19 cellular contexts compared by ENCODE assay signal in the genomic region with DNA sequence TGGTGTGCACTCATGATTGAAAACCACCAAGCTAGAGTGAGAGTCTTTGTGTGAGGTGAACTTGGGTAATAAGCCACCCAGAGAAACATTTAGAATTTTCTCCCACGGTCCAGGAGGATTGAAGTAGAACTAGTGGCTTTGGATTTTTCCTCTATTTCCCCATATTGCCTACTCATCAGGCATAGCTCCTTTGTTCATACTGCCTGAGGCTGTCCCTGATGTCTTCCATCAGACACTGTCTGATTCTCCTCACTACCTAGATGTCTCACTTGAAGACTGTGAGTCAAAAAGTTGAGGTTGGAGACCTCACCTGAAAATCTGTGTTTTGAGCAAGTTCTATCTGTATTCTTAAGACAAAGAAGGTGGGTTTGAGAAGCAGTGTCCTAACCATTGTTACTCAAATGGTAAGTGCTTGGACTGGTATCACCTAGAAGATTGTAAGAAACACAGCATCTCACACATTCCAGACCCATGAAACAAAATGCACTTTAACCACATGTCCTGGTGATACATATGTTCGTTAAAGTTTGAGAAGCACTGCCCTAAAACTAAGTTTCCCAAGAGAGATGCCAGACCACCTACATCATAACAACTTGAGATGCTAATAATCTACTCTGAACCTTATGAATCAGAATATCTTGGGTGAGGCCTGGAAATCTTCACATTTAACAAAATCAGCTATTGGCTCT.
A peak's percentile ranks its signal among the peaks of the same experiment; 100 is the strongest.
DNase-seq lines count a peak whose midpoint lies in the region; ATAC-seq and TF ChIP-seq lines count a peak whose summit lies in the region.
"Had no signal": no experiment of that assay in that cellular context is flagged by ENCODE, and none has a peak within 500 bp of the region (broad histone marks: within the 10 kb centered on the region; RNA-seq: fewer than 3 reads in every experiment).

No MANE protein-coding gene starts in this region.

- no peak overlapping the region for H2AK5ac ChIP-seq in H9 (ENCODE audit: insufficient read length, low read length)

- no CpG with 5 or more reads among the region's 2 CpGs for WGBS in H9 (ENCODE audit: extremely low coverage, insufficient read length, low lambda C conversion rate)

- H4K20me1 ChIP-seq in H9 (ENCODE audit: control insufficient read depth, insufficient read depth, insufficient read length), result no peaks in the 10 kb centered on the region

- no peak overlapping the region for H3K9ac ChIP-seq in H9 (ENCODE audit: extremely low read depth, insufficient read length, low read length)

- H3K23me2 ChIP-seq in H9 (ENCODE audit: insufficient read length, low read depth, low read length, poor library complexity, severe bottlenecking), result no peaks in the 10 kb centered on the region

- no peaks in the 10 kb centered on the region for H3K36me3 ChIP-seq in left ventricle myocardium inferior
- H3K36me3 ChIP-seq: gastrocnemius medialis, suprapubic skin had no signal

- no peak overlapping the region for H3K4ac ChIP-seq in H9 (ENCODE audit: low read depth, low read length)

- no peak overlapping the region for H3K14ac ChIP-seq in H9 (ENCODE audit: insufficient read depth, low read length)

- no peaks in the 10 kb centered on the region for H3K27me3 Mint-ChIP-seq in H9 (ENCODE audit: low read depth)
- H3K27me3 Mint-ChIP-seq: CD4-positive, CD25-positive, alpha-beta regulatory T cell; memory B cell; T-helper 17 cell had no signal

- no peak overlapping the region for H3K23ac ChIP-seq in H9 (ENCODE audit: insufficient read length, low read depth, low read length)

- ATAC-seq in HG02981 (IDR thresholded peaks at IDR 0.05; ENCODE audit: unreplicated experiment), result no peak
- no peak for ATAC-seq in HG02678 (IDR thresholded peaks at IDR 0.05; ENCODE audit: unreplicated experiment)
- ATAC-seq: gastrocnemius medialis, HepG2, T-helper 17 cell had no signal

- H4K91ac ChIP-seq in H9 (ENCODE audit: insufficient read length, low read depth, low read length), result no peak overlapping the region

- H3K4me1 ChIP-seq in left ventricle myocardium inferior, result no peaks in the 10 kb centered on the region
- H3K4me1 ChIP-seq in H9 (ENCODE audit: insufficient read depth, low read length), result no peaks in the 10 kb centered on the region
- H3K4me1 ChIP-seq: gastrocnemius medialis, suprapubic skin had no signal

- peaks cover 0 to 2% (median 0%) of the 10 kb centered on the region in 3 experiments; a peak in 1 of 7 replicates for H3K36me3 Mint-ChIP-seq in H9 (ENCODE audit: insufficient read depth in 1 of 3, low read depth in 3 of 3)
- H3K36me3 Mint-ChIP-seq: CD4-positive, CD25-positive, alpha-beta regulatory T cell; memory B cell had no signal

- no peak overlapping the region for H3K18ac ChIP-seq in H9 (ENCODE audit: insufficient read length, low read depth, low read length)

- H2BK5ac ChIP-seq in H9 (ENCODE audit: insufficient read length, low read length), result no peak overlapping the region

- H3K9me3 ChIP-seq in left ventricle myocardium inferior (replicated peaks) (no peaks in the 10 kb centered on the region), H9 (ENCODE audit: control insufficient read depth, low read depth, low read length) (no peaks in the 10 kb centered on the region)
- H3K9me3 ChIP-seq: gastrocnemius medialis, suprapubic skin had no signal

- no peaks in the 10 kb centered on the region for H3K9me3 Mint-ChIP-seq in H9
- H3K9me3 Mint-ChIP-seq: memory B cell, nephron progenitor cell had no signal

- H4K8ac ChIP-seq in H9 (replicated peaks; ENCODE audit: insufficient read length, low read depth, low read length), result no peak overlapping the region

- H3K27ac Mint-ChIP-seq in H9, result no peak overlapping the region
- H3K27ac Mint-ChIP-seq: memory B cell, nephron progenitor cell, T-helper 17 cell had no signal

- H2BK15ac ChIP-seq in H9 (ENCODE audit: low read depth, low read length), result no peak overlapping the region

- no peak overlapping the region for H3K27ac ChIP-seq in left ventricle myocardium inferior (replicated peaks)
- no peak overlapping the region for H3K27ac ChIP-seq in H9 (ENCODE audit: insufficient read length, low read depth, low read length)
- H3K27ac ChIP-seq: gastrocnemius medialis, suprapubic skin had no signal

- peaks cover 0 to under 1% of the 10 kb centered on the region in 2 experiments; a peak in 2 of 4 replicates for H3K4me1 Mint-ChIP-seq in H9
- H3K4me1 Mint-ChIP-seq: CD4-positive, CD25-positive, alpha-beta regulatory T cell; memory B cell; nephron progenitor cell; T-helper 17 cell had no signal

- intact Hi-C loops in left ventricle myocardium inferior (cut with micrococcal nuclease), result no loop called here

- no peak overlapping the region for H3K4me3 Mint-ChIP-seq in H9
- H3K4me3 Mint-ChIP-seq: CD4-positive, CD25-positive, alpha-beta regulatory T cell; memory B cell; nephron progenitor cell; T-helper 17 cell had no signal

- no peaks in the 10 kb centered on the region for H3K79me2 ChIP-seq in H9 (ENCODE audit: insufficient read depth, low read length)

- no peak for TF ChIP-seq CTCF in epithelial cell of esophagus (IDR thresholded peaks at IDR 0.05; ENCODE audit: insufficient read depth, low read depth, low read length, missing control alignments)
- TF ChIP-seq CTCF in left ventricle myocardium inferior (IDR thresholded peaks at IDR 0.05; ENCODE audit: borderline replicate concordance), result no peak
- TF ChIP-seq CTCF in H9 (conservative IDR thresholded peaks at IDR 0.05), result no peak

- no peak overlapping the region for H2BK120ac ChIP-seq in H9 (ENCODE audit: low read depth, low read length, poor library complexity, severe bottlenecking)

- H3K4me3 ChIP-seq in epithelial cell of esophagus (ENCODE audit: low read length), result no peak overlapping the region
- H3K4me3 ChIP-seq in left ventricle myocardium inferior, result no peak overlapping the region
- H3K4me3 ChIP-seq: gastrocnemius medialis, suprapubic skin had no signal

- H3K79me1 ChIP-seq in H9 (ENCODE audit: insufficient read depth, low read depth, low read length, poor library complexity, severe bottlenecking), result no peaks in the 10 kb centered on the region

- H2AFZ ChIP-seq in H9 (ENCODE audit: low read length), result no peak overlapping the region

- H3T11ph ChIP-seq in H9 (ENCODE audit: low read length), result no peak overlapping the region

- no peak overlapping the region for H2BK12ac ChIP-seq in H9 (ENCODE audit: insufficient read length, low read depth, low read length)

- no peak overlapping the region for H4K5ac ChIP-seq in H9 (ENCODE audit: insufficient read length, low read depth, low read length)

- DNase-seq in EH (ENCODE audit: low read depth) (peak; percentile 90), M059J (ENCODE audit: low read depth) (peak; percentile 91), epithelial cell of esophagus (ENCODE audit: low read depth) (peak; percentile 92), non-pigmented ciliary epithelial cell (ENCODE audit: low read depth) (peak; percentile 94), left ventricle myocardium inferior (no peak), H9 (no peak)
- DNase-seq: activated CD8-positive, alpha-beta memory T cell treated with anti-CD3 and anti-CD28 coated beads, Interleukin-2, amount 50 U/mL, for 4 hours; activated naive CD4-positive, alpha-beta T cell; CD4-positive, CD25-positive, alpha-beta regulatory T cell; DMS79; gastrocnemius medialis; nephron progenitor cell; stimulated activated CD4-positive, alpha-beta T cell treated with anti-CD3 and anti-CD28 coated beads, Interleukin-1b, Interleukin-23, amount 100 ng/mL, for 48 hours; T-helper 17 cell had no signal

- H3K56ac ChIP-seq in H9 (ENCODE audit: insufficient read length, low read depth, low read length), result no peak overlapping the region

- H3K4me2 ChIP-seq in H9 (ENCODE audit: insufficient read depth, insufficient read length, low read length), result no peak overlapping the region

- H3K27me3 ChIP-seq in left ventricle myocardium inferior (ENCODE audit: low read depth) (no peaks in the 10 kb centered on the region), H9 (ENCODE audit: insufficient read depth, low read length) (no peaks in the 10 kb centered on the region)
- H3K27me3 ChIP-seq: gastrocnemius medialis, suprapubic skin had no signal

- H2BK20ac ChIP-seq in H9 (ENCODE audit: low read depth, low read length, poor library complexity, severe bottlenecking), result no peak overlapping the region

Comparison
In these comparisons a context has a peak if more than half of its experiments do, and no peak if none do; other contexts are left out.
1. DNase-seq: peak in EH (single experiment), M059J (single experiment), epithelial cell of esophagus (single experiment) and non-pigmented ciliary epithelial cell (single experiment); none in left ventricle myocardium inferior (single experiment) and H9 (single experiment).